ENCODE assay signal across 15 cellular contexts in genomic region chr5:78841767-78842166, GRCh38.
DNase-seq lines count a peak whose midpoint lies in the region; ATAC-seq, FAIRE-seq and TF ChIP-seq lines count a peak whose summit lies in the region.
"Had no signal": no experiment of that assay in that cellular context is flagged by ENCODE, and none has a peak within 500 bp of the region (broad histone marks: within the 10 kb centered on the region; RNA-seq: fewer than 3 reads in every experiment).

No MANE protein-coding gene starts in this region.

- no peak overlapping the region for H3K9ac ChIP-seq in endodermal cell (ENCODE audit: extremely low read depth, low read length, poor library complexity, severe bottlenecking)

- TF ChIP-seq CTCF in WTC11 (IDR thresholded peaks at IDR 0.05): no peak
- no peak for TF ChIP-seq CTCF in endodermal cell (conservative IDR thresholded peaks at IDR 0.05)
- no peak for TF ChIP-seq CTCF in GM20000 (IDR thresholded peaks at IDR 0.05; ENCODE audit: extremely low read depth, missing control alignments)

- H3K4me1 ChIP-seq in endodermal cell (ENCODE audit: control insufficient read depth, insufficient read depth, low read length): no peaks in the 10 kb centered on the region

- DNase-seq in Daoy (ENCODE audit: low read depth): peak; percentile 8
- no peak for DNase-seq in WTC11 (ENCODE audit: low spot score)
- no peak for DNase-seq in endodermal cell
- peak; percentile 34 to 55 for DNase-seq in lung microvascular endothelial cell (ENCODE audit: low read depth in 2 of 2)
- DNase-seq in NOMO-1 treated with DMSO at 0.1 percent for 48 hours (lab: John Stamatoyannopoulos, UW; ENCODE audit: unreplicated experiment): no peak
- no peak for DNase-seq in activated effector memory CD4-positive, alpha-beta T cell treated with Interleukin-2 at 50 U/mL for 16 hours
- DNase-seq in frontal cortex (ENCODE audit: low spot score in 2 of 2): no peak
- DNase-seq in GM20000 (ENCODE audit: low spot score): no peak
- DNase-seq: DMS153, HCEC 1CT, NCI-H146, NCI-H2227 treated with DMSO at 0.1 percent for 48 hours, NCI-H526 treated with DMSO at 0.1 percent for 48 hours, Right ventricle myocardium superior had no signal

- no peak overlapping the region for H3K27ac ChIP-seq in endodermal cell (ENCODE audit: low read depth, low read length)

- no peaks in the 10 kb centered on the region for H3K27me3 ChIP-seq in endodermal cell (ENCODE audit: control insufficient read depth, insufficient read depth, low read length, poor library complexity, severe bottlenecking)

- H3K36me3 Mint-ChIP-seq in WTC11 (no peaks in the 10 kb centered on the region), endodermal cell (ENCODE audit: low read depth) (peaks cover 28% of the 10 kb centered on the region)

- peak overlapping the region; percentile 20; the same call in 1 of the 2 replicates for H3K27ac Mint-ChIP-seq in WTC11
- no peak overlapping the region for H3K27ac Mint-ChIP-seq in endodermal cell
- H3K27ac Mint-ChIP-seq: IgD-negative memory B cell had no signal

- H3K4me1 Mint-ChIP-seq in WTC11 (peaks cover under 1% of the 10 kb centered on the region; the same call in 1 of the 2 replicates), endodermal cell (peaks cover 7% of the 10 kb centered on the region)

- no peak for FAIRE-seq in frontal cortex (lab: Jason Lieb, UNC)

- POLR2A ChIA-PET in WTC11 (lab: Charles Lee): no interaction called here

- 90% methylated on average over 1 of the region's 2 CpGs; no CpG with 5 or more reads in 1 of the 2 experiments for WGBS in endodermal cell (ENCODE audit: insufficient coverage in 1 of 2, insufficient read length in 1 of 2), 2 experiments

- H3K9me3 ChIP-seq in endodermal cell (ENCODE audit: control insufficient read depth, low read length): peaks cover 38% of the 10 kb centered on the region

- H3K4me3 Mint-ChIP-seq in WTC11 (no peak overlapping the region), endodermal cell (no peak overlapping the region)
- H3K4me3 Mint-ChIP-seq: IgD-negative memory B cell had no signal

- H3K9me3 Mint-ChIP-seq in WTC11 (peaks cover 5% of the 10 kb centered on the region), endodermal cell (peaks cover 32% of the 10 kb centered on the region)

- no peak for ATAC-seq in WTC11

- no peaks in the 10 kb centered on the region for H3K36me3 ChIP-seq in endodermal cell (ENCODE audit: control insufficient read depth, insufficient read depth, low read length)

- peak overlapping the region; percentile 9 for H3K4me3 ChIP-seq in endodermal cell (ENCODE audit: low read length)

- CTCF ChIA-PET in WTC11 (lab: Charles Lee): no interaction called here

- H3K27me3 Mint-ChIP-seq in WTC11 (ENCODE audit: low read depth) (no peaks in the 10 kb centered on the region), endodermal cell (ENCODE audit: insufficient read depth) (no peaks in the 10 kb centered on the region)
- H3K27me3 Mint-ChIP-seq: IgD-negative memory B cell had no signal

TF ChIP-seq in WTC11, 78 proteins besides CTCF, POLR2A, EP300 and RAD21:
- TF ChIP-seq ZBTB21 (CRISPR knock-in tag; IDR thresholded peaks at IDR 0.05; ENCODE audit: borderline replicate concordance) (no peak), GABPB1 (CRISPR knock-in tag; IDR thresholded peaks at IDR 0.05) (no peak), ZNF423 (CRISPR knock-in tag; IDR thresholded peaks at IDR 0.05) (no peak), KAT7 (CRISPR knock-in tag; IDR thresholded peaks at IDR 0.05; ENCODE audit: borderline replicate concordance) (no peak), NR2C2 (CRISPR knock-in tag; IDR thresholded peaks at IDR 0.05) (no peak), FOXJ3 (CRISPR knock-in tag; IDR thresholded peaks at IDR 0.05; ENCODE audit: borderline replicate concordance) (no peak), NR1H2 (CRISPR knock-in tag; IDR thresholded peaks at IDR 0.05) (no peak), JAZF1 (CRISPR knock-in tag; IDR thresholded peaks at IDR 0.05) (no peak), PREB (CRISPR knock-in tag; IDR thresholded peaks at IDR 0.05; ENCODE audit: borderline replicate concordance) (no peak), ZNF138 (CRISPR knock-in tag; conservative IDR thresholded peaks at IDR 0.05) (no peak), MLX (CRISPR knock-in tag; IDR thresholded peaks at IDR 0.05) (no peak), ETV6 (CRISPR knock-in tag; IDR thresholded peaks at IDR 0.05) (no peak), RELA (CRISPR knock-in tag; IDR thresholded peaks at IDR 0.05; ENCODE audit: borderline replicate concordance) (no peak), ZNF263 (CRISPR knock-in tag; IDR thresholded peaks at IDR 0.05; ENCODE audit: low read depth) (no peak), ZNF396 (CRISPR knock-in tag; IDR thresholded peaks at IDR 0.05; ENCODE audit: borderline replicate concordance) (no peak), SP1 (CRISPR knock-in tag; conservative IDR thresholded peaks at IDR 0.05) (no peak), ZMAT4 (CRISPR knock-in tag; IDR thresholded peaks at IDR 0.05) (no peak), GTF2I (CRISPR knock-in tag; conservative IDR thresholded peaks at IDR 0.05) (no peak), EMX1 (CRISPR knock-in tag; IDR thresholded peaks at IDR 0.05) (no peak)

Comparison
In these comparisons a context has a peak if more than half of its experiments do, and no peak if none do; other contexts are left out.
1. DNase-seq: peak in Daoy (single experiment) and lung microvascular endothelial cell (2 of 2); none in WTC11 (single experiment), endodermal cell (single experiment), NOMO-1 treated with DMSO at 0.1 percent for 48 hours (single experiment), activated effector memory CD4-positive, alpha-beta T cell treated with Interleukin-2 at 50 U/mL for 16 hours (single experiment), frontal cortex (0 of 2) and GM20000 (single experiment).